2 cellular contexts compared by ENCODE assay signal in genomic region chr12:91718326-91718725, GRCh38.
TF ChIP-seq lines count a peak whose summit lies in the region.

No MANE protein-coding gene starts in this region.

TF ChIP-seq in SK-N-SH treated with all-trans-retinoic acid at 6 μM for 48 hours, 23 proteins besides CTCF, POLR2A, EP300 and RAD21 (continued from another document):
- TF ChIP-seq PATZ1 (CRISPR knock-in tag; IDR thresholded peaks at IDR 0.05; ENCODE audit: borderline replicate concordance) = no peak
- peak; percentile 75 for TF ChIP-seq TCF4 (CRISPR knock-in tag; IDR thresholded peaks at IDR 0.05; ENCODE audit: borderline replicate concordance)
- TF ChIP-seq ZFP3 (CRISPR knock-in tag; IDR thresholded peaks at IDR 0.05) = peak; percentile 57; the same call in 1 of the 2 replicates

TF ChIP-seq in SK-N-SH, 30 proteins besides CTCF, POLR2A, EP300 and RAD21 (continued from another document):
- TF ChIP-seq REST (IDR thresholded peaks at IDR 0.05; ENCODE audit: low read depth, low read length) (no peak), NFIC (IDR thresholded peaks at IDR 0.05; ENCODE audit: borderline replicate concordance) (no peak), FOXJ3 (CRISPR knock-in tag; IDR thresholded peaks at IDR 0.05) (no peak), MEF2A (IDR thresholded peaks at IDR 0.05; ENCODE audit: borderline replicate concordance, low read depth) (no peak), TEAD4 (IDR thresholded peaks at IDR 0.05; ENCODE audit: borderline replicate concordance, insufficient read depth) (no peak), RCOR1 (IDR thresholded peaks at IDR 0.05; ENCODE audit: low read length) (no peak; the same call in 1 of the 2 replicates), POLR2AphosphoS5 (IDR thresholded peaks at IDR 0.05; ENCODE audit: low read depth, low read length) (no peak), USF1 (IDR thresholded peaks at IDR 0.05; ENCODE audit: borderline replicate concordance, low read depth) (no peak)
